Comparison of ENCODE assay signal across 8 cellular contexts in the genomic region with DNA sequence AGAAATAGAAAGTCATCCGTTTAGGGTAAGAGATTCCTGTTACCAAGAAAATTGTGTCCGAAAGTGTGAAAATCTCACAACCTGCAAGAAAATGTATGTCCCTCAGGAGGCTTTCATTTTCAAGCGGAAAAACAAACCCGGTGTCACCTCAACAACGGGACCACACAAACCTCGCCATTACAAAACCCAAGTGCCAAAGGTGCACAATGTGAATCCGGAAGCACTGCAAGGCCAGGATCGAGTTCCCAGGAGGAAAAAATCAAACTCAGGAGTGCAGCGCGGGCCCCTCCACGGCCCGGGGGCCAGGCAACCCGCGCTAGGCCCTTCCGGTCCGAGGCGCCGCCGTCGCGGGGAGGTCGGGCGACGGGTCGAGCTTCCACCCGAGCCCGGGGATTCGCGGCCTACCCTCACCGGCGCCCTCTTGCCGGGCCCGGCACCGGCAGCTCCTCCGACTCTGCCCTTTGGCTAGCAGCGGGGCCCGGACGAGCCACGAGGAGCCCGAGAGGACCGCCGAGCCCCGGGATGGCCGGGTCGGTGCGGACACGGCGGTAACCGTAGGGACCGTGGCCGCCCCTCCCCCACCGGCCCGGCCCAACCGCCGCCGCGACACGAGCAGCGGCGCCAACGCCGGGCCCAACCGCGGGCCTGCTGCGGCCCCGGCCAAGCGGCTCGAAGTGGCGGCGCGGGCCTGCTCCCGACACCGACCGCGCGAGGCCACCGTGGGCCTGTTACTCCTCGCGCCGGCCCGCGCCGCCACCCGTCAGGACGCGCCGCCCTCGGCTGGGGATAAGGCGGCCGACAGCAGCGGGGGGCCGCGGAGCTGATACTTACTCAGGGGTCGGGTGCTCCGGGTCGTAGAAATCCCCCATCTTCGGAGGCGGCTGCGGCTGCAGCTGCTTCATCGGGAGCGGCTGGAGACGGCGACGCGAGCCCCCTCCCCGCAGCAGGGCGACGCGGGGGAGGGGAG. TPM values are rescaled to one million over a fixed set of nuclear protein-coding genes. Genes with fewer than 3 reads are reported as not detected.
A peak's percentile ranks its signal among the peaks of the same experiment; 100 is the strongest.
DNase-seq lines count a peak whose midpoint lies in the region; ATAC-seq and TF ChIP-seq lines count a peak whose summit lies in the region.

No MANE protein-coding gene starts in this region.

- H3K9me3 ChIP-seq in HCT116 (ENCODE audit: control insufficient read depth in 1 of 2, insufficient read depth in 1 of 2, low read depth in 1 of 2, low read length in 2 of 2): no peaks in the 10 kb centered on the region
- H3K9me3 ChIP-seq in duodenal mucosa (ENCODE audit: control insufficient read depth in 1 of 2, low read length in 2 of 2): no peaks in the 10 kb centered on the region
- H3K9me3 ChIP-seq in lung (ENCODE audit: control insufficient read depth in 2 of 2, insufficient read depth in 1 of 2, low read length in 1 of 2): no peaks in the 10 kb centered on the region

- no peak for TF ChIP-seq RAD21 in HCT116 (IDR thresholded peaks at IDR 0.05; ENCODE audit: low read depth)

- POLR2A ChIA-PET in HCT116 (lab: Charles Lee): interaction anchor here (0.6 to 1.7 kb wide), 3 partner anchors 10 to 187 kb away, joined by 3 to 4 read pairs (median 3); a partner anchor contains a TSS

- CTCF ChIA-PET in HCT116 (lab: Charles Lee): no interaction called here

- peak overlapping the region; percentile 100 for H3K4me2 ChIP-seq in HCT116 (ENCODE audit: low read length)

- H3K27ac ChIP-seq in HCT116 (ENCODE audit: low read depth, low read length) (peak overlapping the region; percentile 94), duodenal mucosa (ENCODE audit: low read depth, low read length) (peak overlapping the region; percentile 92), lung (ENCODE audit: low read depth in 1 of 2, low read length in 1 of 2) (peak overlapping the region; percentile 99)

- no TSS peak for BruUV-seq in HCT116 (replicated peaks; lab: Mats Ljungman, UMichigan)

- no peak overlapping the region for H2AFZ ChIP-seq in HCT116 (ENCODE audit: low read depth, low read length, poor library complexity, severe bottlenecking)

- 0% methylated on average over 73 to 108 of the region's 109 CpGs for whole genome bisulfite sequencing in lung, 2 donors

- H3K27me3 ChIP-seq in HCT116 (ENCODE audit: insufficient read depth, low read length): no peaks in the 10 kb centered on the region
- no peaks in the 10 kb centered on the region for H3K27me3 ChIP-seq in duodenal mucosa (ENCODE audit: control insufficient read depth in 1 of 2, insufficient read depth in 2 of 2, low read length in 2 of 2)
- no peaks in the 10 kb centered on the region for H3K27me3 ChIP-seq in lung (ENCODE audit: control insufficient read depth, insufficient read depth)

- peaks cover 6% of the 10 kb centered on the region; the same call in 1 of the 2 replicates for H4K20me1 ChIP-seq in HCT116 (ENCODE audit: insufficient read depth)

- intact Hi-C loops in HCT116 (cut with micrococcal nuclease): no loop called here

- no peak for TF ChIP-seq CTCF in GM12875 (IDR thresholded peaks at IDR 0.05; ENCODE audit: borderline replicate concordance, insufficient read depth, low read depth, low read length)
- no peak for TF ChIP-seq CTCF in HCT116 (IDR thresholded peaks at IDR 0.05 in 2 of 3, conservative IDR thresholded peaks at IDR 0.05 in 1 of 3; ENCODE audit: borderline replicate concordance in 1 of 3, insufficient read depth in 1 of 3, low read depth in 2 of 3, low read length in 2 of 3)
- no peak for TF ChIP-seq CTCF in lung (IDR thresholded peaks at IDR 0.05; ENCODE audit: control extremely low read depth, extremely low read depth)

- peak overlapping the region; percentile 90 for H3K9ac ChIP-seq in HCT116 (ENCODE audit: low read length)
- peak overlapping the region; percentile 74 to 90 for H3K9ac ChIP-seq in duodenal mucosa (ENCODE audit: low read depth in 1 of 2, low read length in 2 of 2)

- no peak for DNase-seq in HCT116 (ENCODE audit: low read depth, low spot score)
- peak; percentile 12 for DNase-seq in MV-4-11 (lab: John Stamatoyannopoulos, UW)
- peak; percentile 53 to 55 for DNase-seq in activated CD4-positive, alpha-beta T cell treated with anti-CD3 and anti-CD28 coated beads, Interleukin-2, amount 50 U/mL, for 48 hours
- DNase-seq in lung (ENCODE audit: low spot score): peak; percentile 45
- peak; percentile 9 to 47 (median 12) for DNase-seq in stimulated activated CD4-positive, alpha-beta T cell treated with anti-CD3 and anti-CD28 coated beads, TNF-alpha, amount 100 ng/mL, for 1 hour (ENCODE audit: low read depth in 3 of 3, low spot score in 1 of 3)
- no peak for DNase-seq in cerebellar nuclear complex (lab: John Stamatoyannopoulos, UW)

- H3K9me2 ChIP-seq in HCT116 (ENCODE audit: insufficient read depth): no peaks in the 10 kb centered on the region

- H3K4me3 ChIP-seq in GM12875 (ENCODE audit: low read depth, low read length) (peak overlapping the region; percentile 83), HCT116 (replicated peaks in 1 of 2; ENCODE audit: low read depth in 1 of 2, low read length in 2 of 2) (peak overlapping the region; percentile 80 to 86), duodenal mucosa (ENCODE audit: low read depth in 1 of 2, low read length in 2 of 2) (peak overlapping the region; percentile 89 to 95), lung (peak overlapping the region; percentile 92)

- RAD21 ChIA-PET in HCT116 (lab: Charles Lee; ENCODE audit: low non-redundant PET in 1 of 2, low total read pairs in 2 of 2, uncharacterized antibody in 2 of 2, unreplicated experiment in 2 of 2): interaction anchor here in 1 of 2 experiments (0.7 kb wide), 1 partner anchor 186 kb away, joined by 4 read pairs; no protein-coding TSS in a partner anchor

- peaks cover 6 to 20% of the 10 kb centered on the region in 2 experiments for H3K4me1 ChIP-seq in HCT116 (ENCODE audit: control insufficient read depth in 1 of 2, insufficient read depth in 2 of 2, low read length in 2 of 2)
- H3K4me1 ChIP-seq in duodenal mucosa (ENCODE audit: control insufficient read depth in 1 of 2, insufficient read depth in 2 of 2, low read length in 2 of 2): peaks cover 40 to 50% of the 10 kb centered on the region in 2 donors
- peaks cover 3 to 28% of the 10 kb centered on the region in 2 donors for H3K4me1 ChIP-seq in lung (ENCODE audit: control insufficient read depth in 2 of 2, insufficient read depth in 2 of 2, low read length in 2 of 2)

- TF ChIP-seq POLR2A in HCT116 (IDR thresholded peaks at IDR 0.05; ENCODE audit: borderline replicate concordance, extremely low read depth, insufficient read depth, insufficient read length): no peak

- ATAC-seq in HCT116 (peak; percentile 46), lung (ENCODE audit: insufficient read depth, low FRiP score) (peak; percentile 43)

- no peaks in the 10 kb centered on the region; a peak in 1 of 4 replicates for H3K36me3 ChIP-seq in HCT116 (ENCODE audit: control insufficient read depth in 1 of 2, insufficient read depth in 2 of 2, low read length in 2 of 2)
- H3K36me3 ChIP-seq in duodenal mucosa (ENCODE audit: control insufficient read depth in 1 of 2, insufficient read depth in 2 of 2, low read length in 2 of 2): peaks cover 0 to 4% of the 10 kb centered on the region in 2 donors
- H3K36me3 ChIP-seq in lung (ENCODE audit: control insufficient read depth in 2 of 2, insufficient read depth in 2 of 2, low read length in 2 of 2): no peaks in the 10 kb centered on the region

- peaks cover 72% of the 10 kb centered on the region for H3K79me2 ChIP-seq in HCT116 (ENCODE audit: insufficient read depth, low read length)

TF ChIP-seq in HCT116, 20 proteins besides CTCF, POLR2A, EP300 and RAD21 (continues in another document):
- no peak for TF ChIP-seq JUND (IDR thresholded peaks at IDR 0.05)
- no peak for TF ChIP-seq ZNF274 (IDR thresholded peaks at IDR 0.05; ENCODE audit: low read depth, low read length)
- no peak for TF ChIP-seq YY1 (IDR thresholded peaks at IDR 0.05; ENCODE audit: extremely low read depth, insufficient replicate concordance, low read depth, low read length)
- TF ChIP-seq, protein P1, sequence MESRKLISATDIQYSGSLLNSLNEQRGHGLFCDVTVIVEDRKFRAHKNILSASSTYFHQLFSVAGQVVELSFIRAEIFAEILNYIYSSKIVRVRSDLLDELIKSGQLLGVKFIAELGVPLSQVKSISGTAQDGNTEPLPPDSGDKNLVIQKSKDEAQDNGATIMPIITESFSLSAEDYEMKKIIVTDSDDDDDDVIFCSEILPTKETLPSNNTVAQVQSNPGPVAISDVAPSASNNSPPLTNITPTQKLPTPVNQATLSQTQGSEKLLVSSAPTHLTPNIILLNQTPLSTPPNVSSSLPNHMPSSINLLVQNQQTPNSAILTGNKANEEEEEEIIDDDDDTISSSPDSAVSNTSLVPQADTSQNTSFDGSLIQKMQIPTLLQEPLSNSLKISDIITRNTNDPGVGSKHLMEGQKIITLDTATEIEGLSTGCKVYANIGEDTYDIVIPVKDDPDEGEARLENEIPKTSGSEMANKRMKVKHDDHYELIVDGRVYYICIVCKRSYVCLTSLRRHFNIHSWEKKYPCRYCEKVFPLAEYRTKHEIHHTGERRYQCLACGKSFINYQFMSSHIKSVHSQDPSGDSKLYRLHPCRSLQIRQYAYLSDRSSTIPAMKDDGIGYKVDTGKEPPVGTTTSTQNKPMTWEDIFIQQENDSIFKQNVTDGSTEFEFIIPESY (IDR thresholded peaks at IDR 0.05; ENCODE audit: extremely low read depth, insufficient replicate concordance, low read length): no peak
- TF ChIP-seq CEBPB (IDR thresholded peaks at IDR 0.05; ENCODE audit: low read depth): no peak
- TF ChIP-seq ELF1 (IDR thresholded peaks at IDR 0.05; ENCODE audit: borderline replicate concordance, low read depth): no peak
- TF ChIP-seq SRF (IDR thresholded peaks at IDR 0.05; ENCODE audit: low read depth): no peak
- TF ChIP-seq SP1 (IDR thresholded peaks at IDR 0.05; ENCODE audit: low read depth): no peak
- no peak for TF ChIP-seq EZH2 (IDR thresholded peaks at IDR 0.05)
- peak; percentile 26 for TF ChIP-seq TCF7L2 (IDR thresholded peaks at IDR 0.05; ENCODE audit: borderline replicate concordance, extremely low read depth, insufficient read depth, insufficient read length)

RNA-seq across cellular contexts. Expression of a gene that starts 0.6 kb away (rescaled TPM):
- total RNA-seq in HCT116 (2021; ENCODE audit: unreplicated experiment): 33.0 TPM
- polyA plus RNA-seq in HCT116 (2012): 11.3 and 14.8 TPM in 2 replicates
- total RNA-seq in lung: 100 to 1,000 TPM in 1 of 2 donors, 10 to 100 TPM in 1; 35.3 to 107 TPM
- 10 to 100 TPM; 10.4 to 14.8 TPM for polyA plus RNA-seq in lung

Comparison
In these comparisons a context has a peak if more than half of its experiments do, and no peak if none do; other contexts are left out.
1. DNase-seq: peak in MV-4-11 (single experiment), activated CD4-positive, alpha-beta T cell treated with anti-CD3 and anti-CD28 coated beads, Interleukin-2, amount 50 U/mL, for 48 hours (2 of 2), lung (single experiment) and stimulated activated CD4-positive, alpha-beta T cell treated with anti-CD3 and anti-CD28 coated beads, TNF-alpha, amount 100 ng/mL, for 1 hour (3 of 3); none in HCT116 (single experiment) and cerebellar nuclear complex (0 of 2).
2. Peak in every context shown above with its lines, with median percentiles within 50 percentile points of each other: H3K4me3 ChIP-seq and H3K27ac ChIP-seq.